16 cellular contexts compared by ENCODE assay signal in the genomic region with DNA sequence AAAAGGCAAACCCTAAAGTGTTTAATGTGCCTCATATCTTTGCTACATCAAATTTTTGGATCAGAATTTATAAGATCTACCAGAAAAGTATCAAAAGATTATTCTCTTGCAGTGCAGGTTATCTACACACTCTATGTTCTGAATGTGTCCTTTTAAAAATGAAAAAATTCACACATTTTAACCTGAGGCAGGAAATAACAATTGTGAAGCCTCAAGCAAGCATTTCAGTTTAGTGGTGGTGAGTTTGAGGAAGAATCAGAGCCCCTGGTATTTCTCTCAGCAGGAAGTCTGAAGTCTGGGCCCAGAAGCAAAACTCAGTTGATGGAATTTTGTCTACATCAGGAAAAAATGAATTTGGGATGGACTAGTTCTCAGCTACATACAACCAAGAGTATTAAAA.
"Had no signal": no experiment of that assay in that cellular context is flagged by ENCODE, and none has a peak within 500 bp of the region (broad histone marks: within the 10 kb centered on the region; RNA-seq: fewer than 3 reads in every experiment).

No MANE protein-coding gene starts in this region.

- ATAC-seq: gastroesophageal sphincter, left colon, left ventricle myocardium superior had no signal

- DNase-seq: cortex of kidney; dorsolateral prefrontal cortex; effector CD8-positive, alpha-beta T cell; esophagus squamous epithelium; glutamatergic neuron; left colon; left ventricle myocardium superior; sigmoid colon; stimulated activated CD4-positive, alpha-beta T cell treated with anti-CD3 and anti-CD28 coated beads, Interleukin-12 subunit alpha, Interleukin-12 subunit beta, amount 100 ng/mL, for 4 hours; stimulated activated naive CD4-positive, alpha-beta T cell treated with Interleukin-2 at 50 U/mL for 16 hours; trophoblast cell had no signal

- H3K9me3 ChIP-seq: esophagus squamous epithelium, gastroesophageal sphincter, neutrophil, right atrium auricular region, sigmoid colon had no signal

- H3K27me3 ChIP-seq: dorsolateral prefrontal cortex, esophagus squamous epithelium, gastroesophageal sphincter, neutrophil, right atrium auricular region, sigmoid colon had no signal

- H3K36me3 ChIP-seq: esophagus squamous epithelium, gastroesophageal sphincter, neutrophil, right atrium auricular region, sigmoid colon had no signal

- H3K27ac ChIP-seq: dorsolateral prefrontal cortex, esophagus squamous epithelium, gastroesophageal sphincter, neutrophil, right atrium auricular region, sigmoid colon, skin epidermis had no signal

- H3K4me1 ChIP-seq: right atrium auricular region had no signal

- H3K4me3 ChIP-seq: dorsolateral prefrontal cortex, esophagus squamous epithelium, gastroesophageal sphincter, lung, right atrium auricular region, sigmoid colon, skin epidermis had no signal
